In genomic region chr20:49635829-49636228, GRCh38 we compare ENCODE assay signal across 18 cellular contexts.
A peak's percentile ranks its signal among the peaks of the same experiment; 100 is the strongest.
DNase-seq lines count a peak whose midpoint lies in the region; ATAC-seq, FAIRE-seq and TF ChIP-seq lines count a peak whose summit lies in the region.
"Had no signal": no experiment of that assay in that cellular context is flagged by ENCODE, and none has a peak within 500 bp of the region (broad histone marks: within the 10 kb centered on the region; RNA-seq: fewer than 3 reads in every experiment).

No MANE protein-coding gene starts in this region.

- FAIRE-seq in D721Med (lab: Jason Lieb, UNC), result no peak

- H3K27me3 ChIP-seq in left ventricle myocardium inferior (ENCODE audit: low read depth) (no peaks in the 10 kb centered on the region), right atrium auricular region (no peaks in the 10 kb centered on the region), esophagus muscularis mucosa (no peaks in the 10 kb centered on the region), rectal smooth muscle tissue (ENCODE audit: control insufficient read depth, insufficient read depth, low read length) (no peaks in the 10 kb centered on the region)
- no peaks in the 10 kb centered on the region for H3K27me3 ChIP-seq in effector memory CD4-positive, alpha-beta T cell (replicated peaks; ENCODE audit: control insufficient read depth, insufficient read depth, low read length, poor library complexity, severe bottlenecking)
- H3K27me3 ChIP-seq: MG63, upper lobe of left lung had no signal

- peaks cover 58% of the 10 kb centered on the region for H3K36me3 ChIP-seq in left ventricle myocardium inferior
- H3K36me3 ChIP-seq in right atrium auricular region, result peaks cover 60% of the 10 kb centered on the region
- peaks cover 15 to 65% (median 56%) of the 10 kb centered on the region in 4 donors for H3K36me3 ChIP-seq in esophagus muscularis mucosa
- peaks cover 2% of the 10 kb centered on the region for H3K36me3 ChIP-seq in rectal smooth muscle tissue (ENCODE audit: control insufficient read depth, insufficient read depth, low read length)
- peaks cover 21% of the 10 kb centered on the region for H3K36me3 ChIP-seq in effector memory CD4-positive, alpha-beta T cell (ENCODE audit: control insufficient read depth, insufficient read depth, low read length)

- H3K4me3 ChIP-seq in left ventricle myocardium inferior (no peak overlapping the region), right atrium auricular region (no peak overlapping the region), esophagus muscularis mucosa (no peak overlapping the region), rectal smooth muscle tissue (ENCODE audit: low read length) (no peak overlapping the region)
- no peak overlapping the region for H3K4me3 ChIP-seq in effector memory CD4-positive, alpha-beta T cell (ENCODE audit: insufficient read depth, low read depth, low read length, poor library complexity, severe bottlenecking)
- H3K4me3 ChIP-seq: MG63, upper lobe of left lung had no signal

- intact Hi-C loops in left ventricle myocardium inferior (cut with micrococcal nuclease) (loop anchor here (10.0 kb wide), 1 partner anchor 59 kb away; no protein-coding TSS in a partner anchor), esophagus muscularis mucosa (cut with DNase I) (no loop called here)

- peaks cover 41% of the 10 kb centered on the region for H3K4me1 ChIP-seq in left ventricle myocardium inferior
- peaks cover 0 to 12% of the 10 kb centered on the region in 2 donors for H3K4me1 ChIP-seq in right atrium auricular region
- peaks cover 0 to 30% (median 23%) of the 10 kb centered on the region in 4 donors for H3K4me1 ChIP-seq in esophagus muscularis mucosa
- H3K4me1 ChIP-seq in rectal smooth muscle tissue (ENCODE audit: control insufficient read depth, insufficient read depth, low read length), result peaks cover 18% of the 10 kb centered on the region
- H3K4me1 ChIP-seq in effector memory CD4-positive, alpha-beta T cell (ENCODE audit: control insufficient read depth, insufficient read depth, low read length, poor library complexity, severe bottlenecking), result no peaks in the 10 kb centered on the region

- H3K9me3 ChIP-seq in left ventricle myocardium inferior (replicated peaks) (no peaks in the 10 kb centered on the region), right atrium auricular region (no peaks in the 10 kb centered on the region), esophagus muscularis mucosa (no peaks in the 10 kb centered on the region)
- H3K9me3 ChIP-seq in effector memory CD4-positive, alpha-beta T cell (ENCODE audit: control insufficient read depth, low read length), result no peaks in the 10 kb centered on the region
- H3K9me3 ChIP-seq: MG63, upper lobe of left lung had no signal

- peak overlapping the region; percentile 79 for H3K27ac ChIP-seq in left ventricle myocardium inferior (replicated peaks)
- H3K27ac ChIP-seq in right atrium auricular region, result no peak overlapping the region
- peak overlapping the region in 3 of 4 donors; percentile 13 to 53 (median 29) for H3K27ac ChIP-seq in esophagus muscularis mucosa (replicated peaks in 1 of 4)
- peak overlapping the region; percentile 80 for H3K27ac ChIP-seq in rectal smooth muscle tissue (ENCODE audit: low read depth, low read length)
- H3K27ac ChIP-seq in effector memory CD4-positive, alpha-beta T cell (ENCODE audit: insufficient read depth, low read length, poor library complexity, severe bottlenecking), result no peak overlapping the region

- TF ChIP-seq POLR2A in esophagus muscularis mucosa (IDR thresholded peaks at IDR 0.05; ENCODE audit: low read depth), result no peak

- TF ChIP-seq CTCF in left ventricle myocardium inferior (IDR thresholded peaks at IDR 0.05; ENCODE audit: borderline replicate concordance), result no peak
- no peak for TF ChIP-seq CTCF in right atrium auricular region (IDR thresholded peaks at IDR 0.05)
- no peak for TF ChIP-seq CTCF in esophagus muscularis mucosa (IDR thresholded peaks at IDR 0.05)
- TF ChIP-seq CTCF in D721Med (IDR thresholded peaks at IDR 0.05; ENCODE audit: insufficient read depth, missing control alignments), result no peak

- no peak overlapping the region for H3K9ac ChIP-seq in rectal smooth muscle tissue (ENCODE audit: low read length)

- WGBS in esophagus muscularis mucosa, result 65% methylated on average over 11 of the region's 11 CpGs

- TF ChIP-seq EP300 in esophagus muscularis mucosa (IDR thresholded peaks at IDR 0.05), result no peak

- DNase-seq in left ventricle myocardium inferior, result no peak
- no peak for DNase-seq in right atrium auricular region (ENCODE audit: low spot score)
- no peak for DNase-seq in esophagus muscularis mucosa (ENCODE audit: extremely low spot score)
- no peak for DNase-seq in D721Med (ENCODE audit: insufficient read length, low spot score)
- no peak for DNase-seq in effector memory CD4-positive, alpha-beta T cell
- DNase-seq: activated CD4-positive, alpha-beta T cell treated with anti-CD3 and anti-CD28 coated beads, Interleukin-2, amount 10 ng/mL, durations not matched to agents 24 days and 14 days; activated naive CD4-positive, alpha-beta T cell treated with anti-CD3 and anti-CD28 coated beads, Interleukin-2, amount 10 ng/mL, durations not matched to agents 7 days and 5 days; cortex of kidney; GOT3; MG63; NCI-H1694; stimulated activated CD4-positive, alpha-beta T cell treated with anti-CD3 and anti-CD28 coated beads, Interleukin-15, amount 100 ng/mL, for 24 hours; stimulated activated naive CD4-positive, alpha-beta T cell; T-cell had no signal

- no peak for ATAC-seq in GM21447 (IDR thresholded peaks at IDR 0.05; ENCODE audit: unreplicated experiment)
- ATAC-seq in HG03139 (IDR thresholded peaks at IDR 0.05; ENCODE audit: unreplicated experiment), result no peak
- ATAC-seq: T-cell had no signal

Comparison
In these comparisons a context has a peak if more than half of its experiments do, and no peak if none do; other contexts are left out.
1. H3K27ac ChIP-seq: peak in left ventricle myocardium inferior (single experiment), esophagus muscularis mucosa (3 of 4) and rectal smooth muscle tissue (single experiment); none in right atrium auricular region (0 of 2) and effector memory CD4-positive, alpha-beta T cell (single experiment).